9 cellular contexts compared by ENCODE assay signal in genomic region chr6:124964084-124964763, GRCh38. TPM values are rescaled to one million over a fixed set of nuclear protein-coding genes. Genes with fewer than 3 reads are reported as not detected.
DNase-seq lines count a peak whose midpoint lies in the region; ATAC-seq and TF ChIP-seq lines count a peak whose summit lies in the region.
"Had no signal": no experiment of that assay in that cellular context is flagged by ENCODE, and none has a peak within 500 bp of the region (broad histone marks: within the 10 kb centered on the region; RNA-seq: fewer than 3 reads in every experiment).

No MANE protein-coding gene starts in this region.

- no peak overlapping the region for H3K4me3 ChIP-seq in CD8-positive, alpha-beta memory T cell (ENCODE audit: low read length)
- H3K4me3 ChIP-seq in foreskin fibroblast (ENCODE audit: low read depth in 1 of 2, low read length in 2 of 2) = peak overlapping the region; percentile 58 to 83
- no peak overlapping the region for H3K4me3 ChIP-seq in CD8-positive, alpha-beta T cell (ENCODE audit: low read depth, low read length)

- CTCF ChIA-PET in CD8-positive, alpha-beta memory T cell (lab: Charles Lee) = no interaction called here
- CTCF ChIA-PET in activated CD8-positive, alpha-beta T cell treated with anti-CD3 and anti-CD28 coated beads for 36 hours (lab: Charles Lee) = no interaction called here
- CTCF ChIA-PET in CD8-positive, alpha-beta T cell (lab: Charles Lee) = no interaction called here

- H3K4me1 Mint-ChIP-seq in CD8-positive, alpha-beta memory T cell = peaks cover 9 to 16% (median 12%) of the 10 kb centered on the region in 3 donors
- H3K4me1 Mint-ChIP-seq in osteocyte (ENCODE audit: unreplicated experiment) = peaks cover 64% of the 10 kb centered on the region
- H3K4me1 Mint-ChIP-seq in activated CD8-positive, alpha-beta T cell treated with anti-CD3 and anti-CD28 coated beads for 36 hours (ENCODE audit: low read depth) = peaks cover 8% of the 10 kb centered on the region
- peaks cover 10% of the 10 kb centered on the region for H3K4me1 Mint-ChIP-seq in CD8-positive, alpha-beta T cell (ENCODE audit: low read depth)

- in situ Hi-C loops in SK-MEL-5 (cut with HindIII; ENCODE audit: low pct_unique_long_range_greater_than_20kb, low sequenced_read_pairs) = no loop called here

- H3K27me3 ChIP-seq in CD8-positive, alpha-beta memory T cell (ENCODE audit: insufficient read depth, low read length, poor library complexity, severe bottlenecking) = no peaks in the 10 kb centered on the region
- H3K27me3 ChIP-seq in CD8-positive, alpha-beta T cell (ENCODE audit: insufficient read depth, low read length) = no peaks in the 10 kb centered on the region

- DNase-seq in CD8-positive, alpha-beta memory T cell = no peak
- peak; percentile 4 for DNase-seq in SK-MEL-5 (ENCODE audit: low read depth, low spot score)
- peak; percentile 83 to 92 for DNase-seq in foreskin fibroblast
- no peak for DNase-seq in osteocyte (ENCODE audit: extremely low spot score, unreplicated experiment)
- DNase-seq in AML-193 (lab: John Stamatoyannopoulos, UW) = no peak
- DNase-seq in activated CD8-positive, alpha-beta T cell treated with anti-CD3 and anti-CD28 coated beads for 36 hours = no peak
- no peak for DNase-seq in CD8-positive, alpha-beta T cell
- DNase-seq: stimulated activated naive CD8-positive, alpha-beta T cell treated with anti-CD3 and anti-CD28 coated beads, Interleukin-15, amount 100 ng/mL, for 72 hours had no signal

- POLR2A ChIA-PET in CD8-positive, alpha-beta memory T cell (lab: Charles Lee) = no interaction called here
- POLR2A ChIA-PET in activated CD8-positive, alpha-beta T cell treated with anti-CD3 and anti-CD28 coated beads for 36 hours (lab: Charles Lee) = no interaction called here
- POLR2A ChIA-PET in CD8-positive, alpha-beta T cell (lab: Charles Lee) = no interaction called here

- no peak overlapping the region for H3K27ac Mint-ChIP-seq in CD8-positive, alpha-beta memory T cell
- H3K27ac Mint-ChIP-seq in osteocyte (ENCODE audit: unreplicated experiment) = peak overlapping the region; percentile 93
- no peak overlapping the region for H3K27ac Mint-ChIP-seq in activated CD8-positive, alpha-beta T cell treated with anti-CD3 and anti-CD28 coated beads for 36 hours
- H3K27ac Mint-ChIP-seq in CD8-positive, alpha-beta T cell = no peak overlapping the region
- H3K27ac Mint-ChIP-seq: stimulated activated naive CD8-positive, alpha-beta T cell treated with anti-CD3 and anti-CD28 coated beads, Interleukin-15, amount 100 ng/mL, for 72 hours had no signal

- no peaks in the 10 kb centered on the region for H3K9me3 ChIP-seq in CD8-positive, alpha-beta memory T cell (ENCODE audit: low read length)
- no peaks in the 10 kb centered on the region for H3K9me3 ChIP-seq in CD8-positive, alpha-beta T cell (ENCODE audit: low read length)

- H3K4me1 ChIP-seq in CD8-positive, alpha-beta memory T cell (ENCODE audit: insufficient read depth, low read length) = no peaks in the 10 kb centered on the region
- H3K4me1 ChIP-seq in CD8-positive, alpha-beta T cell (ENCODE audit: insufficient read depth, low read length) = no peaks in the 10 kb centered on the region

- H3K36me3 ChIP-seq in CD8-positive, alpha-beta memory T cell (ENCODE audit: insufficient read depth, low read length) = no peaks in the 10 kb centered on the region
- H3K36me3 ChIP-seq in CD8-positive, alpha-beta T cell (ENCODE audit: insufficient read depth, low read length) = no peaks in the 10 kb centered on the region

- H3K9me3 Mint-ChIP-seq in CD8-positive, alpha-beta memory T cell = peaks cover 0 to 3% (median 3%) of the 10 kb centered on the region in 5 donors
- no peaks in the 10 kb centered on the region for H3K9me3 Mint-ChIP-seq in osteocyte (ENCODE audit: unreplicated experiment)
- no peaks in the 10 kb centered on the region for H3K9me3 Mint-ChIP-seq in activated CD8-positive, alpha-beta T cell treated with anti-CD3 and anti-CD28 coated beads for 36 hours
- no peaks in the 10 kb centered on the region for H3K9me3 Mint-ChIP-seq in CD8-positive, alpha-beta T cell
- H3K9me3 Mint-ChIP-seq: stimulated activated naive CD8-positive, alpha-beta T cell treated with anti-CD3 and anti-CD28 coated beads, Interleukin-15, amount 100 ng/mL, for 72 hours had no signal

- H3K36me3 Mint-ChIP-seq in CD8-positive, alpha-beta memory T cell = peaks cover 0 to 2% (median 0%) of the 10 kb centered on the region in 3 donors
- H3K36me3 Mint-ChIP-seq in osteocyte (ENCODE audit: unreplicated experiment) = peaks cover 13% of the 10 kb centered on the region
- no peaks in the 10 kb centered on the region for H3K36me3 Mint-ChIP-seq in activated CD8-positive, alpha-beta T cell treated with anti-CD3 and anti-CD28 coated beads for 36 hours (ENCODE audit: low read depth)
- H3K36me3 Mint-ChIP-seq in CD8-positive, alpha-beta T cell = no peaks in the 10 kb centered on the region

- intact Hi-C loops in activated CD8-positive, alpha-beta T cell treated with anti-CD3 and anti-CD28 coated beads for 36 hours (cut with micrococcal nuclease) = no loop called here
- intact Hi-C loops in CD8-positive, alpha-beta T cell (cut with DNase I, micrococcal nuclease) = no loop called here

- no peak for TF ChIP-seq CTCF in foreskin fibroblast (IDR thresholded peaks at IDR 0.05; ENCODE audit: low read depth, low read length)
- no peak for TF ChIP-seq CTCF in osteocyte (IDR thresholded peaks at IDR 0.05)
- TF ChIP-seq CTCF in activated CD8-positive, alpha-beta T cell treated with anti-CD3 and anti-CD28 coated beads for 36 hours (IDR thresholded peaks at IDR 0.05) = no peak
- TF ChIP-seq CTCF in CD8-positive, alpha-beta T cell (IDR thresholded peaks at IDR 0.05) = no peak

- H3K4me3 Mint-ChIP-seq in CD8-positive, alpha-beta memory T cell = no peak overlapping the region
- H3K4me3 Mint-ChIP-seq in osteocyte (ENCODE audit: unreplicated experiment) = peak overlapping the region; percentile 92
- no peak overlapping the region for H3K4me3 Mint-ChIP-seq in activated CD8-positive, alpha-beta T cell treated with anti-CD3 and anti-CD28 coated beads for 36 hours
- no peak overlapping the region for H3K4me3 Mint-ChIP-seq in CD8-positive, alpha-beta T cell

- no peak for ATAC-seq in GM21526 (IDR thresholded peaks at IDR 0.05; ENCODE audit: low FRiP score, unreplicated experiment)
- ATAC-seq in activated CD8-positive, alpha-beta T cell treated with anti-CD3 and anti-CD28 coated beads for 36 hours = no peak
- ATAC-seq in CD8-positive, alpha-beta T cell = no peak
- ATAC-seq: stimulated activated naive CD8-positive, alpha-beta T cell treated with anti-CD3 and anti-CD28 coated beads, Interleukin-15, amount 100 ng/mL, for 72 hours had no signal

- peaks cover 28 to 44% of the 10 kb centered on the region in 2 donors for H3K27me3 Mint-ChIP-seq in CD8-positive, alpha-beta memory T cell
- H3K27me3 Mint-ChIP-seq in osteocyte (ENCODE audit: unreplicated experiment) = no peaks in the 10 kb centered on the region
- peaks cover 45% of the 10 kb centered on the region for H3K27me3 Mint-ChIP-seq in activated CD8-positive, alpha-beta T cell treated with anti-CD3 and anti-CD28 coated beads for 36 hours
- H3K27me3 Mint-ChIP-seq in CD8-positive, alpha-beta T cell (ENCODE audit: low read depth) = peaks cover 40% of the 10 kb centered on the region

- H3K27ac ChIP-seq in CD8-positive, alpha-beta memory T cell (ENCODE audit: low read depth, low read length) = peak overlapping the region; percentile 69
- no peak overlapping the region for H3K27ac ChIP-seq in CD8-positive, alpha-beta T cell (ENCODE audit: low read depth, low read length)

RNA-seq across cellular contexts. Expression of gene RNF217, which starts 2.0 kb away (rescaled TPM):
- under 1 TPM in 1 of 2 experiments, not detected in 1; 0.13 TPM for total RNA-seq in CD8-positive, alpha-beta memory T cell
- not detected for polyA plus RNA-seq in CD8-positive, alpha-beta memory T cell
- total RNA-seq in SK-MEL-5 (2014; rRNA removed; shearing (Covaris generic)) = 11.0 and 13.0 TPM in 2 replicates
- 5.0 and 6.4 TPM in 2 replicates for polyA plus RNA-seq in SK-MEL-5 (2015; cell fraction: cytosol; rRNA removed)
- polyA plus RNA-seq in SK-MEL-5 (2015; cell fraction: nucleus; rRNA removed) = 48.3 and 71.9 TPM in 2 replicates
- total RNA-seq in osteocyte = 55.2 and 75.7 TPM in 2 replicates
- under 1 TPM; 0.07 to 0.09 TPM for total RNA-seq in activated CD8-positive, alpha-beta T cell treated with anti-CD3 and anti-CD28 coated beads for 36 hours
- not detected for total RNA-seq in CD8-positive, alpha-beta T cell

Comparison
In these comparisons a context has a peak if more than half of its experiments do, and no peak if none do; other contexts are left out.
1. DNase-seq: peak in SK-MEL-5 (single experiment) and foreskin fibroblast (2 of 2); none in CD8-positive, alpha-beta memory T cell (0 of 5), osteocyte (single experiment), AML-193 (0 of 2), activated CD8-positive, alpha-beta T cell treated with anti-CD3 and anti-CD28 coated beads for 36 hours (single experiment) and CD8-positive, alpha-beta T cell (0 of 7).
2. H3K4me3 ChIP-seq: peak in foreskin fibroblast (2 of 2); none in CD8-positive, alpha-beta memory T cell (single experiment) and CD8-positive, alpha-beta T cell (single experiment).
3. RNA of gene RNF217, which starts 2.0 kb away (total RNA-seq): 55.2 to 75.7 TPM in osteocyte and 11.0 to 13.0 TPM in SK-MEL-5; 0.13 TPM in CD8-positive, alpha-beta memory T cell, 0.07 to 0.09 TPM in activated CD8-positive, alpha-beta T cell treated with anti-CD3 and anti-CD28 coated beads for 36 hours and not detected in CD8-positive, alpha-beta T cell; every median in the first group is over 10 times any median in the second.